32 cellular contexts compared by ENCODE assay signal in the genomic region with DNA sequence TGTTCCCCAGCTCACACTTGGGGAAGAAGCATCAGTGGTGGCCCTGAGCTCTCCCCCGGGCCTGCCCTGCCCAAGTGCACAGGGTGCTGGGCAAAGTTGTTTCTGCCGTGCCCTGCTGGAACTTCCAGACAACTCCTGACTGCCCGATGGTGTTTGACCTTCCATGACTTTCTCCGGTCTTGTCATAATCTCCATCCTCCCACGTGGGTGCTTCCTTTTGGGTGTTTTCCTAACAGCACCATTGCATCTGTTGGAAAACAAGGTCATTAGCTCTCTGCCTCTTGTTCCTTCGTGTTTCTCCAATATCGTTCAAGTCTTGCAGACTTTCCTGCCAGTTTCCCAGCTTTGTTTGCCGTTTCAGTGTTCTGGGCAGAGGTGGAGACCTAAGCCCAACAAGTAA.
"Had no signal": no experiment of that assay in that cellular context is flagged by ENCODE, and none has a peak within 500 bp of the region (broad histone marks: within the 10 kb centered on the region; RNA-seq: fewer than 3 reads in every experiment).

No MANE protein-coding gene starts in this region.

- DNase-seq: naive thymus-derived CD4-positive, alpha-beta T cell; natural killer cell; nucleus accumbens; ovary; posterior cingulate gyrus; psoas muscle; right cardiac atrium; right lobe of liver; sigmoid colon; small intestine; stimulated activated CD4-positive, alpha-beta T cell treated with anti-CD3 and anti-CD28 coated beads, Interleukin-15, amount 100 ng/mL, for 24 hours; stimulated activated CD4-positive, alpha-beta T cell treated with anti-CD3 and anti-CD28 coated beads, Interleukin-2, amount 100 ng/mL, for 24 hours; stimulated activated CD4-positive, alpha-beta T cell treated with anti-CD3 and anti-CD28 coated beads, Interleukin-4, amount 100 ng/mL, for 1 hour; stimulated activated CD4-positive, alpha-beta T cell treated with anti-CD3 and anti-CD28 coated beads, Interleukin-4, amount 100 ng/mL, for 4 hours; stimulated activated CD8-positive, alpha-beta memory T cell treated with anti-CD3 and anti-CD28 coated beads, Interleukin-4, amount 100 ng/mL, for 48 hours; stimulated activated naive CD4-positive, alpha-beta T cell; stimulated activated naive CD8-positive, alpha-beta T cell treated with anti-CD3 and anti-CD28 coated beads, Interleukin-15, amount 100 ng/mL, for 72 hours; stimulated activated naive CD8-positive, alpha-beta T cell treated with anti-CD3 and anti-CD28 coated beads, Interleukin-15, Interleukin-2, amounts not matched to agents 100 U/mL and 50 U/mL, for 24 hours; substantia nigra; testis; tibial artery; transverse colon; upper lobe of right lung; uterus had no signal

- FAIRE-seq: small intestine had no signal

- H3K4me1 ChIP-seq: parathyroid adenoma, psoas muscle, sigmoid colon, suprapubic skin, testis, tibial artery, transverse colon, upper lobe of right lung, uterus had no signal

- H3K4me3 ChIP-seq: neural progenitor cell, ovary, psoas muscle, right lobe of liver, sigmoid colon, suprapubic skin, testis, tibial artery, transverse colon, upper lobe of right lung, uterus had no signal

- ATAC-seq: naive thymus-derived CD4-positive, alpha-beta T cell; natural killer cell; psoas muscle; stimulated activated memory B cell treated with anti-CD40 and anti-IgM and Interleukin-4, amounts not matched to agents 10 μg/mL and 1 μg/mL and 100 μg/mL, for 72 hours; stimulated activated naive CD8-positive, alpha-beta T cell treated with anti-CD3 and anti-CD28 coated beads, Interleukin-15, amount 100 ng/mL, for 72 hours; stimulated activated naive CD8-positive, alpha-beta T cell treated with anti-CD3 and anti-CD28 coated beads, Interleukin-15, Interleukin-2, amounts not matched to agents 100 U/mL and 50 U/mL, for 24 hours; upper lobe of right lung had no signal

- H3K27me3 Mint-ChIP-seq: naive thymus-derived CD4-positive, alpha-beta T cell; progenitor cell of endocrine pancreas; stimulated activated memory B cell treated with anti-CD40 and anti-IgM and Interleukin-4, amounts not matched to agents 10 μg/mL and 1 μg/mL and 100 μg/mL, for 72 hours; stimulated activated naive CD8-positive, alpha-beta T cell treated with anti-CD3 and anti-CD28 coated beads, Interleukin-15, amount 100 ng/mL, for 72 hours; type B pancreatic cell had no signal

- H3K27ac ChIP-seq: neural progenitor cell, neutrophil, ovary, parathyroid adenoma, psoas muscle, right lobe of liver, sigmoid colon, suprapubic skin, testis, tibial artery, transverse colon, upper lobe of right lung, uterus had no signal

- H3K4me3 Mint-ChIP-seq: naive thymus-derived CD4-positive, alpha-beta T cell; natural killer cell; nephron; neural progenitor cell; stimulated activated memory B cell treated with anti-CD40 and anti-IgM and Interleukin-4, amounts not matched to agents 10 μg/mL and 1 μg/mL and 100 μg/mL, for 72 hours; stimulated activated naive CD8-positive, alpha-beta T cell treated with anti-CD3 and anti-CD28 coated beads, Interleukin-15, amount 100 ng/mL, for 72 hours; type B pancreatic cell had no signal

- H3K27me3 ChIP-seq: neural progenitor cell, neutrophil, ovary, right lobe of liver, sigmoid colon, suprapubic skin, testis, tibial artery, transverse colon, upper lobe of right lung, uterus had no signal

- H3K9me3 Mint-ChIP-seq: natural killer cell; nephron; neural progenitor cell; stimulated activated memory B cell treated with anti-CD40 and anti-IgM and Interleukin-4, amounts not matched to agents 10 μg/mL and 1 μg/mL and 100 μg/mL, for 72 hours; stimulated activated naive CD8-positive, alpha-beta T cell treated with anti-CD3 and anti-CD28 coated beads, Interleukin-15, amount 100 ng/mL, for 72 hours; type B pancreatic cell had no signal

- H3K36me3 ChIP-seq: neural progenitor cell, neutrophil, ovary, right lobe of liver, sigmoid colon, suprapubic skin, tibial artery, transverse colon, upper lobe of right lung, uterus had no signal

- H3K36me3 Mint-ChIP-seq: naive thymus-derived CD4-positive, alpha-beta T cell; natural killer cell; neural progenitor cell; stimulated activated memory B cell treated with anti-CD40 and anti-IgM and Interleukin-4, amounts not matched to agents 10 μg/mL and 1 μg/mL and 100 μg/mL, for 72 hours; type B pancreatic cell had no signal

- H3K9me3 ChIP-seq: neutrophil, ovary, psoas muscle, right lobe of liver, sigmoid colon, suprapubic skin, testis, tibial artery, transverse colon, upper lobe of right lung, uterus had no signal

- H3K4me2 ChIP-seq: neural progenitor cell had no signal

- H3K27ac Mint-ChIP-seq: nephron, progenitor cell of endocrine pancreas, type B pancreatic cell had no signal

- H3K9ac ChIP-seq: neural progenitor cell, parathyroid adenoma had no signal

- H3K79me2 ChIP-seq: parathyroid adenoma had no signal

- H2AFZ ChIP-seq: neural progenitor cell, parathyroid adenoma had no signal
